Comparison of ENCODE assay signal across 35 cellular contexts in the genomic region with DNA sequence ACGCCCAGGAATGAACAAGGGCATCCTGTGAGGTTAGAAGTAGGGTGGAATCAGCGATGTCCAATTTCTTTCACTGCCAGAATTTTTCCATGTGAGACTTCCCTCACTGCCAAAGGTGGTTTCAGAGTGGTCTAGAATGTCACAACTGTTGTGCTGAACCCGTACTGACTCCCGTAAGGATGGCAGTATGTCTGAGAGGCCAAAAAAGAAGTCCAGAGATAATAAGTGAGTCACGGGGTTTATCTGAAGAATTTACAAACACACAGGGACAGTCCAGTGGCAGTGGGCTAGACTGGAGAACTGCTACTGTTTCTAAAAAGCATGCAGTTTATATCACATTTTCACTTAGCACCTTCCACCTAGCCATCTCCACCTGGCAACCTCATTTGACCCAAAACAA.
"Had no signal": no experiment of that assay in that cellular context is flagged by ENCODE, and none has a peak within 500 bp of the region (broad histone marks: within the 10 kb centered on the region; RNA-seq: fewer than 3 reads in every experiment).

No MANE protein-coding gene starts in this region.

- H3K4me1 Mint-ChIP-seq: activated B cell treated with CpG ODN at 0.5 μM for 24 hours; activated CD8-positive, alpha-beta memory T cell treated with anti-CD3 and anti-CD28 coated beads, Interleukin-2, amount 10 ng/mL, durations not matched to agents 7 days and 5 days; activated naive CD4-positive, alpha-beta T cell treated with anti-CD3 and anti-CD28 coated beads, Interleukin-2, amount 10 ng/mL, durations not matched to agents 7 days and 5 days; activated naive CD8-positive, alpha-beta T cell treated with anti-CD3 and anti-CD28 coated beads, Interleukin-2, amount 10 ng/mL, durations not matched to agents 7 days and 5 days; central memory CD8-positive, alpha-beta T cell had no signal

- H3K36me3 Mint-ChIP-seq: activated CD8-positive, alpha-beta memory T cell treated with anti-CD3 and anti-CD28 coated beads, Interleukin-2, amount 10 ng/mL, durations not matched to agents 7 days and 5 days; activated naive CD4-positive, alpha-beta T cell treated with anti-CD3 and anti-CD28 coated beads, Interleukin-2, amount 10 ng/mL, durations not matched to agents 7 days and 5 days; activated naive CD4-positive, alpha-beta T cell treated with anti-CD3 and anti-CD28 coated beads, Interleukin-2, amount 50 U/mL, for 72 hours; activated naive CD8-positive, alpha-beta T cell treated with anti-CD3 and anti-CD28 coated beads, Interleukin-2, amount 10 ng/mL, durations not matched to agents 7 days and 5 days had no signal

- H3K4me1 ChIP-seq: ascending aorta, esophagus squamous epithelium, heart right ventricle had no signal

- H3K36me3 ChIP-seq: ascending aorta, brain microvascular endothelial cell, esophagus squamous epithelium, gastroesophageal sphincter, heart right ventricle, WERI-Rb-1 had no signal

- H3K4me3 ChIP-seq: ascending aorta, esophagus squamous epithelium, gastroesophageal sphincter, heart right ventricle had no signal

- ATAC-seq: activated CD4-positive, CD25-positive, alpha-beta regulatory T cell treated with anti-CD3 and anti-CD28 coated beads, Interleukin-2, amount 50 U/mL, for 24 hours; activated CD8-positive, alpha-beta memory T cell treated with anti-CD3 and anti-CD28 coated beads, Interleukin-2, amount 10 ng/mL, durations not matched to agents 7 days and 5 days; activated CD8-positive, alpha-beta T cell treated with anti-CD3 and anti-CD28 coated beads for 36 hours; activated naive CD4-positive, alpha-beta T cell treated with anti-CD3 and anti-CD28 coated beads, Interleukin-2, amount 50 U/mL, for 72 hours; activated T-cell treated with anti-CD3 and anti-CD28 coated beads, Interleukin-2, amount 50 U/mL, for 72 hours; effector memory CD8-positive, alpha-beta T cell; gastroesophageal sphincter; heart right ventricle; T-helper 17 cell had no signal

- H3K27me3 ChIP-seq: ascending aorta, brain microvascular endothelial cell, esophagus squamous epithelium, gastroesophageal sphincter had no signal

- FAIRE-seq: bronchial epithelial cell, colon had no signal

- H3K27ac Mint-ChIP-seq: activated B cell treated with CpG ODN at 0.5 μM for 24 hours; activated CD8-positive, alpha-beta memory T cell treated with anti-CD3 and anti-CD28 coated beads, Interleukin-2, amount 10 ng/mL, durations not matched to agents 7 days and 5 days; activated CD8-positive, alpha-beta T cell treated with anti-CD3 and anti-CD28 coated beads for 36 hours; activated naive CD4-positive, alpha-beta T cell treated with anti-CD3 and anti-CD28 coated beads, Interleukin-2, amount 50 U/mL, for 72 hours; activated naive CD8-positive, alpha-beta T cell treated with anti-CD3 and anti-CD28 coated beads, Interleukin-2, amount 10 ng/mL, durations not matched to agents 7 days and 5 days; activated T-cell treated with anti-CD3 and anti-CD28 coated beads, Interleukin-2, amount 50 U/mL, for 24 hours; activated T-cell treated with anti-CD3 and anti-CD28 coated beads, Interleukin-2, amount 50 U/mL, for 72 hours; effector memory CD8-positive, alpha-beta T cell; T-helper 17 cell; T-helper 2 cell treated with Interferon-gamma antibody and Interleukin-4, amounts not matched to agents 5 μg/mL and 100 μg/mL, for 36 hours had no signal

- H3K27me3 Mint-ChIP-seq: activated B cell treated with CpG ODN at 0.5 μM for 24 hours; activated CD8-positive, alpha-beta memory T cell treated with anti-CD3 and anti-CD28 coated beads, Interleukin-2, amount 10 ng/mL, durations not matched to agents 7 days and 5 days; activated CD8-positive, alpha-beta T cell treated with anti-CD3 and anti-CD28 coated beads for 36 hours; activated naive CD4-positive, alpha-beta T cell treated with anti-CD3 and anti-CD28 coated beads, Interleukin-2, amount 10 ng/mL, durations not matched to agents 7 days and 5 days; activated naive CD8-positive, alpha-beta T cell treated with anti-CD3 and anti-CD28 coated beads, Interleukin-2, amount 10 ng/mL, durations not matched to agents 7 days and 5 days; central memory CD8-positive, alpha-beta T cell had no signal

- H3K9me3 ChIP-seq: ascending aorta, esophagus squamous epithelium, gastroesophageal sphincter, heart right ventricle had no signal

- DNase-seq: activated B cell treated with CpG ODN at 0.5 μM for 24 hours; activated CD4-positive, alpha-beta T cell treated with anti-CD3 and anti-CD28 coated beads for 48 hours; activated CD4-positive, alpha-beta T cell treated with anti-CD3 and anti-CD28 coated beads, Interleukin-2, amount 50 U/mL, for 1 hour; activated CD4-positive, alpha-beta T cell treated with anti-CD3 and anti-CD28 coated beads, Interleukin-2, amount 50 U/mL, for 48 hours; activated CD8-positive, alpha-beta memory T cell treated with anti-CD3 and anti-CD28 coated beads, Interleukin-2, amount 10 ng/mL, durations not matched to agents 7 days and 5 days; activated CD8-positive, alpha-beta memory T cell treated with anti-CD3 and anti-CD28 coated beads, Interleukin-2, amount 50 U/mL, for 4 hours; activated CD8-positive, alpha-beta T cell treated with anti-CD3 and anti-CD28 coated beads for 36 hours; activated gamma-delta T cell; activated naive CD4-positive, alpha-beta T cell; activated naive CD4-positive, alpha-beta T cell treated with anti-CD3 and anti-CD28 coated beads, Interleukin-2, amount 10 ng/mL, durations not matched to agents 7 days and 5 days; activated naive CD8-positive, alpha-beta T cell treated with anti-CD3 and anti-CD28 coated beads, Interleukin-2, amount 10 ng/mL, durations not matched to agents 7 days and 5 days; activated T-cell treated with anti-CD3 and anti-CD28 coated beads for 4 hours; activated T-cell treated with anti-CD3 and anti-CD28 coated beads, Interleukin-2, amount 50 U/mL, for 24 hours; activated T-cell treated with anti-CD3 and anti-CD28 coated beads, Interleukin-2, amount 50 U/mL, for 72 hours; brain microvascular endothelial cell; cortex of kidney; dermis blood vessel endothelial cell; effector CD4-positive, alpha-beta T cell; effector memory CD8-positive, alpha-beta T cell; erythroblast; esophagus squamous epithelium; foreskin melanocyte; heart right ventricle; T-helper 1 cell; T-helper 17 cell; T1000; WERI-Rb-1 had no signal

- H3K27ac ChIP-seq: ascending aorta, brain microvascular endothelial cell, esophagus squamous epithelium, gastroesophageal sphincter, heart right ventricle, WERI-Rb-1 had no signal

- H3K4me3 Mint-ChIP-seq: activated B cell treated with CpG ODN at 0.5 μM for 24 hours; activated CD8-positive, alpha-beta memory T cell treated with anti-CD3 and anti-CD28 coated beads, Interleukin-2, amount 10 ng/mL, durations not matched to agents 7 days and 5 days; activated CD8-positive, alpha-beta T cell treated with anti-CD3 and anti-CD28 coated beads for 36 hours; activated naive CD4-positive, alpha-beta T cell treated with anti-CD3 and anti-CD28 coated beads, Interleukin-2, amount 10 ng/mL, durations not matched to agents 7 days and 5 days; activated naive CD8-positive, alpha-beta T cell treated with anti-CD3 and anti-CD28 coated beads, Interleukin-2, amount 10 ng/mL, durations not matched to agents 7 days and 5 days; activated T-cell treated with anti-CD3 and anti-CD28 coated beads, Interleukin-2, amount 50 U/mL, for 24 hours; activated T-cell treated with anti-CD3 and anti-CD28 coated beads, Interleukin-2, amount 50 U/mL, for 72 hours; central memory CD8-positive, alpha-beta T cell; effector memory CD8-positive, alpha-beta T cell; T-helper 17 cell; T-helper 2 cell treated with Interferon-gamma antibody and Interleukin-4, amounts not matched to agents 5 μg/mL and 100 μg/mL, for 36 hours had no signal

- H3K9me3 Mint-ChIP-seq: activated CD8-positive, alpha-beta T cell treated with anti-CD3 and anti-CD28 coated beads for 36 hours; activated naive CD4-positive, alpha-beta T cell treated with anti-CD3 and anti-CD28 coated beads, Interleukin-2, amount 10 ng/mL, durations not matched to agents 7 days and 5 days; activated naive CD4-positive, alpha-beta T cell treated with anti-CD3 and anti-CD28 coated beads, Interleukin-2, amount 50 U/mL, for 72 hours; activated naive CD8-positive, alpha-beta T cell treated with anti-CD3 and anti-CD28 coated beads, Interleukin-2, amount 10 ng/mL, durations not matched to agents 7 days and 5 days; activated T-cell treated with anti-CD3 and anti-CD28 coated beads, Interleukin-2, amount 50 U/mL, for 24 hours; activated T-cell treated with anti-CD3 and anti-CD28 coated beads, Interleukin-2, amount 50 U/mL, for 72 hours; central memory CD8-positive, alpha-beta T cell; T-helper 2 cell treated with Interferon-gamma antibody and Interleukin-4, amounts not matched to agents 5 μg/mL and 100 μg/mL, for 36 hours had no signal
